Comparison of ENCODE assay signal across 8 cellular contexts in the genomic region with DNA sequence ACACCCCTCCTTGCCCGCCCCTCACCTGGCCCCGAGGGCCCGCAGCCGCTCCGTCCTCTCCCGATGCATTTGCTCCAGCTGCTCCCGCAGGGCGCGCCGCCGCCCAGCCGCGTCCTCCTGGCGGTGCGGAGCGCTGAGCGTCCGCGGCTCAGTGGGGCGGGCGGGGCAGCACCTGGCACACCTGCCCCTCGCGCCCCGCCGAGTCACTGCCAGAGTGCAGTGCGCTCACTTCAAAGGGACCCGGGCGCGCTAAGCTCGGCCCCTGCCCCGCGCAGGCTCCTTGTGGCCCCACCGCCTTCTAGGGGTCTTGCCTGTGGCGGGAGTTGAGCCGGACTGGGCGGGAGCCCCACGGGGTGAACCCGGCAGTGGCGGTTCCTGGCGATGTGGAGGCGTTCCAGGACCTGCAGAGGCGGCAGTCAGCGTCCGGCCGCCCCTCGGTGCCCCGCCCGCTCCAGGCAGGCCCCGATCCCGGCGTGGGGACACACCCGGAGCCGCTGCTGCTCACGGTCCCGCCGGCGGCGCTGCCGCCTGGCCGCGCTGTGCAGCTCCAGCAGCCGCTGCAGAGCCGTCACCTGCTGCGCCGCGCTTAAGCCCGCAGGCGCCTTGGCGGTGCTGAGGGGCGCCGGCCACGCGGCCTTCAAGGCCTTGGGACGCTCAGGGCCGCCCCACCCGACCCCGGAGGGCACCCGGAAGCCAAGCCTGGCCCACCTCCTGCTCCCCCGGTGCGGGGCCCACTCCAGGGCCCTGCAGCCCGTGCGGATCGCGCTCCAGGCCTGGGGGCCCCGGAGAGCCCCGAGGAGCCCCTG. TPM values are rescaled to one million over a fixed set of nuclear protein-coding genes. Genes with fewer than 3 reads are reported as not detected.
DNase-seq lines count a peak whose midpoint lies in the region; ATAC-seq and TF ChIP-seq lines count a peak whose summit lies in the region.

No MANE protein-coding gene starts in this region.

- POLR2A ChIA-PET in PC-9 (lab: Charles Lee; ENCODE audit: unreplicated experiment), result interaction anchor here (0.6 kb wide), 1 partner anchor 160 kb away, joined by 3 read pairs; no protein-coding TSS in a partner anchor

- peaks cover 7% of the 10 kb centered on the region for H3K27me3 Mint-ChIP-seq in activated naive CD8-positive, alpha-beta T cell treated with anti-CD3 and anti-CD28 coated beads, Interleukin-2, amount 50 U/mL, for 24 hours

- H3K4me2 ChIP-seq in PC-9, result peak overlapping the region; percentile 93

- intact Hi-C loops in PC-9 (cut with micrococcal nuclease; ENCODE audit: unreplicated experiment) (no loop called here), right cardiac atrium (cut with DNase I) (no loop called here)

- H3F3A ChIP-seq in PC-9 (ENCODE audit: insufficient read depth, low read depth), result peaks cover 34% of the 10 kb centered on the region

- H3K4me3 Mint-ChIP-seq in activated naive CD8-positive, alpha-beta T cell treated with anti-CD3 and anti-CD28 coated beads, Interleukin-2, amount 50 U/mL, for 24 hours, result peak overlapping the region; percentile 24

- peak overlapping the region; percentile 50; the same call in 1 of the 2 replicates for H2AFZ ChIP-seq in PC-9

- no peaks in the 10 kb centered on the region for H4K20me1 ChIP-seq in PC-9 (ENCODE audit: insufficient read depth)

- H3K4me1 Mint-ChIP-seq in activated naive CD8-positive, alpha-beta T cell treated with anti-CD3 and anti-CD28 coated beads, Interleukin-2, amount 50 U/mL, for 24 hours, result peaks cover 10% of the 10 kb centered on the region

- H3K27me3 ChIP-seq in PC-9 (ENCODE audit: insufficient read depth, low read depth), result no peaks in the 10 kb centered on the region
- no peaks in the 10 kb centered on the region for H3K27me3 ChIP-seq in right cardiac atrium (ENCODE audit: control insufficient read depth, insufficient read depth)

- TF ChIP-seq CTCF in PC-9 (conservative IDR thresholded peaks at IDR 0.05), result no peak

- H3K27ac ChIP-seq in PC-9, result no peak overlapping the region
- no peak overlapping the region for H3K27ac ChIP-seq in right cardiac atrium (ENCODE audit: low read length)

- H3K9me3 Mint-ChIP-seq in activated naive CD8-positive, alpha-beta T cell treated with anti-CD3 and anti-CD28 coated beads, Interleukin-2, amount 50 U/mL, for 24 hours, result no peaks in the 10 kb centered on the region

- WGBS in right cardiac atrium, result 1% methylated on average over 86 of the region's 86 CpGs

- no peaks in the 10 kb centered on the region for H3K9me3 ChIP-seq in PC-9 (ENCODE audit: insufficient read depth, low read depth)
- no peaks in the 10 kb centered on the region for H3K9me3 ChIP-seq in right cardiac atrium (ENCODE audit: control insufficient read depth, low read length)

- H3K4me3 ChIP-seq in PC-9 (peak overlapping the region; percentile 60), right cardiac atrium (ENCODE audit: low read length) (peak overlapping the region; percentile 48)

- peaks cover 6% of the 10 kb centered on the region for H3K36me3 Mint-ChIP-seq in activated naive CD8-positive, alpha-beta T cell treated with anti-CD3 and anti-CD28 coated beads, Interleukin-2, amount 50 U/mL, for 24 hours (ENCODE audit: low read depth)

- H3K4me1 ChIP-seq in PC-9 (replicated peaks; ENCODE audit: insufficient read depth), result peaks cover 38% of the 10 kb centered on the region
- H3K4me1 ChIP-seq in right cardiac atrium (ENCODE audit: control insufficient read depth, insufficient read depth, low read length), result no peaks in the 10 kb centered on the region

- ATAC-seq in HG02852 (IDR thresholded peaks at IDR 0.05; ENCODE audit: unreplicated experiment), result peak; percentile 64
- peak; percentile 82 for ATAC-seq in activated naive CD8-positive, alpha-beta T cell treated with anti-CD3 and anti-CD28 coated beads, Interleukin-2, amount 50 U/mL, for 24 hours
- ATAC-seq in right cardiac atrium, result peak; percentile 80 to 84

- no peaks in the 10 kb centered on the region for H3K9me2 ChIP-seq in PC-9 (ENCODE audit: insufficient read depth)

- H3K79me2 ChIP-seq in PC-9 (ENCODE audit: low read depth), result peaks cover 5% of the 10 kb centered on the region; the same call in 1 of the 2 replicates

- BruUV-seq in PC-9 (replicated peaks; lab: Mats Ljungman, UMichigan), result no TSS peak

- CTCF ChIA-PET in PC-9 (lab: Charles Lee), result no interaction called here

- H3K27ac Mint-ChIP-seq in activated naive CD8-positive, alpha-beta T cell treated with anti-CD3 and anti-CD28 coated beads, Interleukin-2, amount 50 U/mL, for 24 hours, result no peak overlapping the region

- no peaks in the 10 kb centered on the region for H3K36me3 ChIP-seq in PC-9 (ENCODE audit: low read depth)

- DNase-seq in NCI-H1694 treated with DMSO at 0.1 percent for 48 hours (lab: John Stamatoyannopoulos, UW) (peak; percentile 14), NCI-H1694 (lab: John Stamatoyannopoulos, UW) (no peak), PC-9 (peak; percentile 48 to 78), right cardiac atrium (peak; percentile 60 to 84 (median 82)), retina (peak; percentile 84), mucosa of gallbladder (ENCODE audit: low spot score) (no peak)
- DNase-seq in activated naive CD8-positive, alpha-beta T cell treated with anti-CD3 and anti-CD28 coated beads, Interleukin-2, amount 50 U/mL, for 24 hours, result peak; percentile 51

RNA-seq across cellular contexts. Expression of gene ATP6V1F, which starts 6.7 kb away (rescaled TPM):
- 114 and 169 TPM in 2 replicates for total RNA-seq in PC-9 (2021)
- total RNA-seq in right cardiac atrium, result 100 to 1,000 TPM; 127 to 139 (median 134) TPM
- polyA plus RNA-seq in right cardiac atrium, result 224 TPM
- total RNA-seq in mucosa of gallbladder, result 118 TPM

RNA-seq across cellular contexts. Expression of gene FLNC, which starts 39.1 kb away (rescaled TPM):
- total RNA-seq in PC-9 (2021), result 75.5 and 96.6 TPM in 2 replicates
- 100 to 1,000 TPM; 244 to 358 (median 285) TPM for total RNA-seq in right cardiac atrium
- 216 TPM for polyA plus RNA-seq in right cardiac atrium
- total RNA-seq in mucosa of gallbladder, result 236 TPM

RNA-seq across cellular contexts. Expression of gene KCP, which starts 41.2 kb away (rescaled TPM):
- 9.9 and 15.4 TPM in 2 replicates for total RNA-seq in PC-9 (2021)
- total RNA-seq in right cardiac atrium, result under 1 TPM; 0.23 to 0.28 (median 0.24) TPM
- polyA plus RNA-seq in right cardiac atrium, result 0.36 TPM
- 5.2 TPM for total RNA-seq in mucosa of gallbladder

Comparison
In these comparisons a context has a peak if more than half of its experiments do, and no peak if none do; other contexts are left out.
1. DNase-seq: peak in NCI-H1694 treated with DMSO at 0.1 percent for 48 hours (single experiment), PC-9 (2 of 2), activated naive CD8-positive, alpha-beta T cell treated with anti-CD3 and anti-CD28 coated beads, Interleukin-2, amount 50 U/mL, for 24 hours (single experiment), right cardiac atrium (3 of 3) and retina (single experiment); none in NCI-H1694 (single experiment) and mucosa of gallbladder (single experiment).
2. Peak in every context shown above with its lines, with median percentiles within 50 percentile points of each other: ATAC-seq.